Comparison of ENCODE assay signal across 8 cellular contexts in genomic region chr11:65118097-65118837, GRCh38. TPM values are rescaled to one million over a fixed set of nuclear protein-coding genes. Genes with fewer than 3 reads are reported as not detected.
DNase-seq lines count a peak whose midpoint lies in the region; ATAC-seq and TF ChIP-seq lines count a peak whose summit lies in the region.

No MANE protein-coding gene starts in this region.

- H3K4me1 Mint-ChIP-seq in activated naive CD8-positive, alpha-beta T cell treated with anti-CD3 and anti-CD28 coated beads, Interleukin-2, amount 50 U/mL, for 24 hours, result peaks cover 77% of the 10 kb centered on the region
- peaks cover 19 to 81% (median 56%) of the 10 kb centered on the region in 7 donors for H3K4me1 Mint-ChIP-seq in naive thymus-derived CD4-positive, alpha-beta T cell

- POLR2A ChIA-PET in naive thymus-derived CD4-positive, alpha-beta T cell (lab: Charles Lee), result interaction anchor here (0.6 to 9.9 kb wide), 20 partner anchors 8 to 497 kb away, joined by 3 to 237 read pairs (median 4); partner anchors contain the start of genes ARL2, MEN1, PCNX3 and RASGRP2

- peak overlapping the region; percentile 96 for H3K4me3 ChIP-seq in left ventricle myocardium inferior
- H3K4me3 ChIP-seq in naive thymus-derived CD4-positive, alpha-beta T cell (ENCODE audit: low read length), result no peak overlapping the region
- no peak overlapping the region for H3K4me3 ChIP-seq in osteoblast (ENCODE audit: insufficient read depth, low read length)

- H3K27ac ChIP-seq in left ventricle myocardium inferior (replicated peaks), result peak overlapping the region; percentile 89
- peak overlapping the region; percentile 99 for H3K27ac ChIP-seq in naive thymus-derived CD4-positive, alpha-beta T cell (ENCODE audit: low read depth, low read length)
- no peak overlapping the region for H3K27ac ChIP-seq in osteoblast (ENCODE audit: low read depth, low read length)

- CTCF ChIA-PET in naive thymus-derived CD4-positive, alpha-beta T cell (lab: Charles Lee), result interaction anchor here (0.6 to 1.4 kb wide), 8 partner anchors 29 to 202 kb away, joined by 3 to 4 read pairs (median 3); partner anchors contain the start of gene ARL2

- H3K9me3 ChIP-seq in left ventricle myocardium inferior (replicated peaks), result no peaks in the 10 kb centered on the region
- no peaks in the 10 kb centered on the region for H3K9me3 ChIP-seq in naive thymus-derived CD4-positive, alpha-beta T cell (ENCODE audit: control insufficient read depth in 2 of 3, low read length in 3 of 3)
- no peaks in the 10 kb centered on the region for H3K9me3 ChIP-seq in osteoblast (ENCODE audit: low read depth, low read length)

- peaks cover 51% of the 10 kb centered on the region for H3K79me2 ChIP-seq in osteoblast (ENCODE audit: insufficient read depth, low read length)

- no peaks in the 10 kb centered on the region for H3K27me3 Mint-ChIP-seq in activated naive CD8-positive, alpha-beta T cell treated with anti-CD3 and anti-CD28 coated beads, Interleukin-2, amount 50 U/mL, for 24 hours
- no peaks in the 10 kb centered on the region for H3K27me3 Mint-ChIP-seq in naive thymus-derived CD4-positive, alpha-beta T cell

- peaks cover 56% of the 10 kb centered on the region for H3K36me3 Mint-ChIP-seq in activated naive CD8-positive, alpha-beta T cell treated with anti-CD3 and anti-CD28 coated beads, Interleukin-2, amount 50 U/mL, for 24 hours (ENCODE audit: low read depth)
- H3K36me3 Mint-ChIP-seq in naive thymus-derived CD4-positive, alpha-beta T cell, result peaks cover 0 to 31% (median 26%) of the 10 kb centered on the region in 5 donors

- H4K20me1 ChIP-seq in osteoblast (ENCODE audit: insufficient read depth, low read length), result peaks cover 7% of the 10 kb centered on the region

- no peak for DNase-seq in left ventricle myocardium inferior
- DNase-seq in left cardiac atrium, result no peak
- DNase-seq in activated naive CD8-positive, alpha-beta T cell treated with anti-CD3 and anti-CD28 coated beads, Interleukin-2, amount 50 U/mL, for 24 hours, result no peak
- DNase-seq in naive thymus-derived CD4-positive, alpha-beta T cell, result no peak
- DNase-seq in ureter (ENCODE audit: low spot score), result peak; percentile 52
- DNase-seq in activated effector memory CD4-positive, alpha-beta T cell treated with Interleukin-2 at 50 U/mL for 16 hours, result no peak
- no peak for DNase-seq in osteoblast (ENCODE audit: insufficient read length, low spot score, missing footprints)

- peak overlapping the region; percentile 89 for H3K27ac Mint-ChIP-seq in activated naive CD8-positive, alpha-beta T cell treated with anti-CD3 and anti-CD28 coated beads, Interleukin-2, amount 50 U/mL, for 24 hours
- peak overlapping the region; percentile 86 to 100 (median 95) for H3K27ac Mint-ChIP-seq in naive thymus-derived CD4-positive, alpha-beta T cell

- peaks cover 77% of the 10 kb centered on the region for H3K4me1 ChIP-seq in left ventricle myocardium inferior
- H3K4me1 ChIP-seq in naive thymus-derived CD4-positive, alpha-beta T cell (ENCODE audit: control insufficient read depth in 2 of 2, insufficient read depth in 2 of 2, low read length in 2 of 2), result peaks cover 29 to 40% of the 10 kb centered on the region in 2 donors
- H3K4me1 ChIP-seq in osteoblast (ENCODE audit: insufficient read depth, low read length), result peaks cover 26% of the 10 kb centered on the region

- peaks cover 47% of the 10 kb centered on the region for H3K36me3 ChIP-seq in left ventricle myocardium inferior
- peaks cover 16 to 41% (median 19%) of the 10 kb centered on the region in 3 experiments for H3K36me3 ChIP-seq in naive thymus-derived CD4-positive, alpha-beta T cell (ENCODE audit: control insufficient read depth in 2 of 3, insufficient read depth in 3 of 3, low read length in 3 of 3)
- H3K36me3 ChIP-seq in osteoblast (ENCODE audit: insufficient read depth, low read length), result peaks cover 42% of the 10 kb centered on the region

- H2AFZ ChIP-seq in osteoblast (ENCODE audit: low read length), result no peak overlapping the region

- no peaks in the 10 kb centered on the region for H3K9me3 Mint-ChIP-seq in activated naive CD8-positive, alpha-beta T cell treated with anti-CD3 and anti-CD28 coated beads, Interleukin-2, amount 50 U/mL, for 24 hours
- peaks cover 0 to 2% (median 0%) of the 10 kb centered on the region in 11 donors for H3K9me3 Mint-ChIP-seq in naive thymus-derived CD4-positive, alpha-beta T cell

- H3K4me2 ChIP-seq in osteoblast (ENCODE audit: insufficient read depth, low read length), result no peak overlapping the region

- intact Hi-C loops in left ventricle myocardium inferior (cut with micrococcal nuclease), result no loop called here
- intact Hi-C loops in left cardiac atrium (cut with DNase I), result loop anchor here in 1 of 2 donors (5.0 kb wide), 1 partner anchor 106 kb away; the partner anchor contains the start of gene ARL2
- intact Hi-C loops in naive thymus-derived CD4-positive, alpha-beta T cell (cut with micrococcal nuclease), result loop anchor here (1.0 to 10.0 kb wide), 3 partner anchors 8 to 373 kb away; partner anchors contain the start of genes CDC42EP2 (in 1 of the 2) and RASGRP2 (in 1 of the 2)

- peak overlapping the region; percentile 86 for H3K4me3 Mint-ChIP-seq in activated naive CD8-positive, alpha-beta T cell treated with anti-CD3 and anti-CD28 coated beads, Interleukin-2, amount 50 U/mL, for 24 hours
- peak overlapping the region; percentile 91 to 95 (median 92) for H3K4me3 Mint-ChIP-seq in naive thymus-derived CD4-positive, alpha-beta T cell

- no peaks in the 10 kb centered on the region for H3K27me3 ChIP-seq in left ventricle myocardium inferior (ENCODE audit: low read depth)
- no peaks in the 10 kb centered on the region for H3K27me3 ChIP-seq in naive thymus-derived CD4-positive, alpha-beta T cell (ENCODE audit: control insufficient read depth in 2 of 2, insufficient read depth in 2 of 2, low read length in 2 of 2)
- no peaks in the 10 kb centered on the region for H3K27me3 ChIP-seq in osteoblast (ENCODE audit: insufficient read depth, low read length)

- TF ChIP-seq CTCF in left ventricle myocardium inferior (IDR thresholded peaks at IDR 0.05; ENCODE audit: borderline replicate concordance) (peak; percentile 44), osteoblast (IDR thresholded peaks at IDR 0.05; ENCODE audit: extremely low read depth, low read depth, low read length) (no peak)

- ATAC-seq in left cardiac atrium (no peak), esophagus mucosa (no peak)
- ATAC-seq in activated naive CD8-positive, alpha-beta T cell treated with anti-CD3 and anti-CD28 coated beads, Interleukin-2, amount 50 U/mL, for 24 hours, result no peak
- no peak for ATAC-seq in naive thymus-derived CD4-positive, alpha-beta T cell

RNA-seq across cellular contexts. Expression of gene ZNHIT2, which starts 0.8 kb away (rescaled TPM):
- total RNA-seq in left ventricle myocardium inferior (6.1 TPM), left cardiac atrium (1 to 10 TPM; 6.6 to 8.2 TPM), ureter (13.7 TPM), osteoblast (12.3 and 12.4 TPM in 2 replicates), esophagus mucosa (9.4 TPM)
- total RNA-seq in naive thymus-derived CD4-positive, alpha-beta T cell, result 10 to 100 TPM in 4 of 5 experiments, 1 to 10 TPM in 1; 9.9 to 18.2 (median 11.3) TPM
- 10 to 100 TPM; 29.9 to 35.6 TPM for polyA plus RNA-seq in naive thymus-derived CD4-positive, alpha-beta T cell

RNA-seq across cellular contexts. Expression of gene FAU, which starts 3.7 kb away (rescaled TPM):
- total RNA-seq in left ventricle myocardium inferior, result 629 TPM
- 100 to 1,000 TPM; 651 to 723 TPM for total RNA-seq in left cardiac atrium
- total RNA-seq in naive thymus-derived CD4-positive, alpha-beta T cell, result 1,000 to 10,000 TPM; 1,053 to 1,849 (median 1,722) TPM
- polyA plus RNA-seq in naive thymus-derived CD4-positive, alpha-beta T cell, result 1,000 to 10,000 TPM; 1,055 to 1,372 TPM
- total RNA-seq in ureter, result 999 TPM
- total RNA-seq in osteoblast, result 94.3 and 118 TPM in 2 replicates
- total RNA-seq in esophagus mucosa, result 758 TPM

RNA-seq across cellular contexts. Expression of gene MRPL49, which starts 3.9 kb away (rescaled TPM):
- total RNA-seq in left ventricle myocardium inferior (32.1 TPM), left cardiac atrium (10 to 100 TPM; 26.3 to 33.4 TPM), ureter (49.8 TPM), osteoblast (37.4 and 41.6 TPM in 2 replicates), esophagus mucosa (63.9 TPM)
- 10 to 100 TPM; 38.1 to 65.5 (median 51.9) TPM for total RNA-seq in naive thymus-derived CD4-positive, alpha-beta T cell
- 100 to 1,000 TPM in 1 of 2 donors, 10 to 100 TPM in 1; 93.7 to 102 TPM for polyA plus RNA-seq in naive thymus-derived CD4-positive, alpha-beta T cell

RNA-seq across cellular contexts. Expression of gene TM7SF2, which starts 6.6 kb away (rescaled TPM):
- total RNA-seq in left ventricle myocardium inferior, result 56.7 TPM
- total RNA-seq in left cardiac atrium, result 10 to 100 TPM; 50.0 to 53.2 TPM
- 10 to 100 TPM; 21.6 to 37.8 (median 30.8) TPM for total RNA-seq in naive thymus-derived CD4-positive, alpha-beta T cell
- 10 to 100 TPM; 15.0 to 21.1 TPM for polyA plus RNA-seq in naive thymus-derived CD4-positive, alpha-beta T cell
- 37.5 TPM for total RNA-seq in ureter
- total RNA-seq in osteoblast, result 8.8 and 10.1 TPM in 2 replicates
- 53.2 TPM for total RNA-seq in esophagus mucosa

RNA-seq across cellular contexts. Expression of gene SYVN1, which starts 16.1 kb away (rescaled TPM):
- total RNA-seq in left ventricle myocardium inferior (25.6 TPM), left cardiac atrium (10 to 100 TPM; 33.2 to 41.6 TPM), ureter (76.2 TPM), osteoblast (10.3 and 11.9 TPM in 2 replicates), esophagus mucosa (28.1 TPM)
- total RNA-seq in naive thymus-derived CD4-positive, alpha-beta T cell, result 10 to 100 TPM; 61.0 to 84.6 (median 67.9) TPM
- polyA plus RNA-seq in naive thymus-derived CD4-positive, alpha-beta T cell, result 10 to 100 TPM in 1 of 2 donors, 1 to 10 TPM in 1; 8.6 to 15.0 TPM
